23 cellular contexts compared by ENCODE assay signal in genomic region chr14:78088941-78089340, GRCh38.
DNase-seq lines count a peak whose midpoint lies in the region; ATAC-seq, FAIRE-seq and TF ChIP-seq lines count a peak whose summit lies in the region.
"Had no signal": no experiment of that assay in that cellular context is flagged by ENCODE, and none has a peak within 500 bp of the region (broad histone marks: within the 10 kb centered on the region; RNA-seq: fewer than 3 reads in every experiment).

No MANE protein-coding gene starts in this region.

- no peak for FAIRE-seq in bronchial epithelial cell (lab: Jason Lieb, UNC)
- FAIRE-seq: astrocyte had no signal

- H3K9me3 ChIP-seq in right atrium auricular region, result no peaks in the 10 kb centered on the region
- H3K9me3 ChIP-seq: SK-N-SH had no signal

- DNase-seq in right atrium auricular region (ENCODE audit: low spot score) (peak; percentile 11), cardiac septum (ENCODE audit: low spot score) (no peak), NCI-H510A treated with DMSO at 0.1 percent for 48 hours (lab: John Stamatoyannopoulos, UW) (peak; percentile 51), bronchial epithelial cell (ENCODE audit: low read depth) (peak; percentile 7), NCI-H748 (lab: John Stamatoyannopoulos, UW; ENCODE audit: unreplicated experiment) (no peak), mesenteric fat pad (ENCODE audit: low spot score) (no peak), DMS53 treated with DMSO at 0.1 percent for 48 hours (lab: John Stamatoyannopoulos, UW; ENCODE audit: unreplicated experiment) (no peak)
- DNase-seq: ACHN; activated CD4-positive, alpha-beta T cell treated with anti-CD3 and anti-CD28 coated beads, Interleukin-2, amount 50 U/mL, for 1 hour; activated naive CD8-positive, alpha-beta T cell treated with anti-CD3 and anti-CD28 coated beads for 36 hours; C1 segment of cervical spinal cord; foreskin fibroblast; H7; NCI-H1694; NCI-H446; RPMI8226; SK-N-SH; substantia nigra; T-helper 2 cell had no signal

- H3K27me3 ChIP-seq in right atrium auricular region, result no peaks in the 10 kb centered on the region
- no peaks in the 10 kb centered on the region for H3K27me3 ChIP-seq in bronchial epithelial cell (ENCODE audit: control insufficient read depth, insufficient read depth, low read length)
- H3K27me3 ChIP-seq: hepatocyte had no signal

- no peaks in the 10 kb centered on the region for H3K4me1 ChIP-seq in right atrium auricular region

- TF ChIP-seq CTCF in right atrium auricular region (IDR thresholded peaks at IDR 0.05), result no peak
- TF ChIP-seq CTCF in bronchial epithelial cell (IDR thresholded peaks at IDR 0.05; ENCODE audit: insufficient read depth, low read length, severe bottlenecking), result no peak

- H3K4me3 ChIP-seq in right atrium auricular region (no peak overlapping the region), bronchial epithelial cell (ENCODE audit: low read depth, low read length) (no peak overlapping the region)
- H3K4me3 ChIP-seq: hepatocyte had no signal

- no peak overlapping the region for H3K27ac ChIP-seq in right atrium auricular region
- H3K27ac ChIP-seq: hepatocyte, VCaP had no signal

- H3K36me3 ChIP-seq in right atrium auricular region, result no peaks in the 10 kb centered on the region
- H3K36me3 ChIP-seq in bronchial epithelial cell (ENCODE audit: control insufficient read depth, insufficient read depth, low read length), result no peaks in the 10 kb centered on the region

- intact Hi-C loops in cardiac septum (cut with DNase I), result no loop called here

- no peak for ATAC-seq in HG03095 (IDR thresholded peaks at IDR 0.05; ENCODE audit: unreplicated experiment)

Comparison
In these comparisons a context has a peak if more than half of its experiments do, and no peak if none do; other contexts are left out.
1. DNase-seq: peak in right atrium auricular region (single experiment), NCI-H510A treated with DMSO at 0.1 percent for 48 hours (single experiment) and bronchial epithelial cell (single experiment); none in cardiac septum (single experiment), NCI-H748 (single experiment), mesenteric fat pad (single experiment) and DMS53 treated with DMSO at 0.1 percent for 48 hours (single experiment).